17 cellular contexts compared by ENCODE assay signal in genomic region chr13:98925949-98926348, GRCh38. TPM values are rescaled to one million over a fixed set of nuclear protein-coding genes. Genes with fewer than 3 reads are reported as not detected.
DNase-seq lines count a peak whose midpoint lies in the region; ATAC-seq, FAIRE-seq and TF ChIP-seq lines count a peak whose summit lies in the region.
"Had no signal": no experiment of that assay in that cellular context is flagged by ENCODE, and none has a peak within 500 bp of the region (broad histone marks: within the 10 kb centered on the region; RNA-seq: fewer than 3 reads in every experiment).

No MANE protein-coding gene starts in this region.

- H4K20me1 ChIP-seq in GM23338 (replicated peaks; ENCODE audit: insufficient read depth) (no peaks in the 10 kb centered on the region), astrocyte (ENCODE audit: insufficient read depth, low read length) (no peaks in the 10 kb centered on the region)

- no peak for FAIRE-seq in astrocyte (lab: Jason Lieb, UNC)
- FAIRE-seq: A204.1, GM12878, GM18507 had no signal

- H3F3A ChIP-seq in GM23338 (replicated peaks; ENCODE audit: low read depth): no peaks in the 10 kb centered on the region

- WGBS in mesendoderm (ENCODE audit: extremely low coverage, insufficient coverage, low lambda C conversion rate): no CpG with 5 or more reads among the region's 4 CpGs

- H3K9ac ChIP-seq in astrocyte (ENCODE audit: low read length) (no peak overlapping the region), mesendoderm (ENCODE audit: low read length) (no peak overlapping the region)
- H3K9ac ChIP-seq: GM23248 had no signal

- H3K36me3 ChIP-seq in GM23338 (ENCODE audit: insufficient read depth) (no peaks in the 10 kb centered on the region), astrocyte (ENCODE audit: insufficient read depth, low read length) (no peaks in the 10 kb centered on the region), mesendoderm (ENCODE audit: control insufficient read depth, insufficient read depth, low read length) (no peaks in the 10 kb centered on the region)

- no peak overlapping the region for H3K18ac ChIP-seq in mesendoderm (ENCODE audit: low read length)

- H3K79me2 ChIP-seq in GM23338 (replicated peaks; ENCODE audit: insufficient read depth): no peaks in the 10 kb centered on the region
- no peaks in the 10 kb centered on the region for H3K79me2 ChIP-seq in astrocyte (ENCODE audit: insufficient read depth, low read length)
- H3K79me2 ChIP-seq in mesendoderm (ENCODE audit: control insufficient read depth, insufficient read depth, low read length): no peaks in the 10 kb centered on the region

- CTCF ChIA-PET in activated CD4-positive, alpha-beta T cell treated with anti-CD3 and anti-CD28 coated beads for 36 hours (lab: Charles Lee): no interaction called here

- H3K27me3 ChIP-seq in GM23338 (ENCODE audit: insufficient read depth): no peaks in the 10 kb centered on the region
- no peaks in the 10 kb centered on the region for H3K27me3 ChIP-seq in astrocyte (ENCODE audit: insufficient read depth, low read length)
- H3K27me3 ChIP-seq in mesendoderm (ENCODE audit: insufficient read depth, low read length, poor library complexity): no peaks in the 10 kb centered on the region

- no peak overlapping the region for H2BK15ac ChIP-seq in mesendoderm (replicated peaks; ENCODE audit: low read depth)

- H3K4me1 ChIP-seq in GM23338 (ENCODE audit: insufficient read depth) (peaks cover 13% of the 10 kb centered on the region), astrocyte (ENCODE audit: insufficient read depth, low read length) (peaks cover 4% of the 10 kb centered on the region), mesendoderm (ENCODE audit: control insufficient read depth, low read depth, low read length) (no peaks in the 10 kb centered on the region)

- H3K9me3 Mint-ChIP-seq in GM23338 (no peaks in the 10 kb centered on the region), astrocyte (ENCODE audit: unreplicated experiment) (no peaks in the 10 kb centered on the region)
- no peaks in the 10 kb centered on the region for H3K9me3 Mint-ChIP-seq in activated CD4-positive, alpha-beta T cell treated with anti-CD3 and anti-CD28 coated beads for 36 hours (ENCODE audit: low read depth)
- H3K9me3 Mint-ChIP-seq: CD4-positive, alpha-beta T cell had no signal

- H3K23ac ChIP-seq in mesendoderm (ENCODE audit: low read length): no peak overlapping the region

- no peak overlapping the region for H4K5ac ChIP-seq in mesendoderm (ENCODE audit: low read length)

- H2AFZ ChIP-seq in GM23338 (no peak overlapping the region), astrocyte (ENCODE audit: low read depth, low read length) (no peak overlapping the region)
- H2AFZ ChIP-seq: GM23248 had no signal

- H3K4ac ChIP-seq in mesendoderm (ENCODE audit: low read depth, low read length): no peak overlapping the region

- TF ChIP-seq CTCF in GM23338 (conservative IDR thresholded peaks at IDR 0.05; ENCODE audit: low read depth in 2 of 2) (no peak), astrocyte (IDR thresholded peaks at IDR 0.05; ENCODE audit: insufficient read depth, low read depth, low read length) (no peak)

- H3K4me2 ChIP-seq in GM23338 (no peak overlapping the region), astrocyte (ENCODE audit: low read length) (no peak overlapping the region), mesendoderm (ENCODE audit: low read length) (no peak overlapping the region)

- H3K79me1 ChIP-seq in mesendoderm (ENCODE audit: low read length): no peaks in the 10 kb centered on the region

- H3K4me1 Mint-ChIP-seq in GM23338 (peaks cover 37% of the 10 kb centered on the region), astrocyte (ENCODE audit: low read depth, unreplicated experiment) (peaks cover 14% of the 10 kb centered on the region)
- H3K4me1 Mint-ChIP-seq in activated CD4-positive, alpha-beta T cell treated with anti-CD3 and anti-CD28 coated beads for 36 hours: peaks cover 14% of the 10 kb centered on the region

- no peak overlapping the region for H3K4me3 Mint-ChIP-seq in GM23338
- H3K4me3 Mint-ChIP-seq in astrocyte (ENCODE audit: unreplicated experiment): peak overlapping the region; percentile 0
- no peak overlapping the region for H3K4me3 Mint-ChIP-seq in activated CD4-positive, alpha-beta T cell treated with anti-CD3 and anti-CD28 coated beads for 36 hours
- H3K4me3 Mint-ChIP-seq: B cell; CD4-positive, alpha-beta T cell had no signal

- no peaks in the 10 kb centered on the region for H3K9me2 ChIP-seq in GM23338 (ENCODE audit: insufficient read depth)

- H3K4me3 ChIP-seq in GM23338: no peak overlapping the region
- H3K4me3 ChIP-seq in astrocyte (ENCODE audit: insufficient read depth, low read depth, low read length): no peak overlapping the region
- no peak overlapping the region for H3K4me3 ChIP-seq in mesendoderm (ENCODE audit: low read length)
- H3K4me3 ChIP-seq: GM12878, GM23248 had no signal

- intact Hi-C loops in activated CD4-positive, alpha-beta T cell treated with anti-CD3 and anti-CD28 coated beads for 36 hours (cut with DNase I, micrococcal nuclease): no loop called here
- intact Hi-C loops in left colon (cut with DNase I, micrococcal nuclease): no loop called here

- H2BK5ac ChIP-seq in mesendoderm (ENCODE audit: low read length): no peak overlapping the region

- H3K27ac ChIP-seq in GM23338 (ENCODE audit: low read depth) (no peak overlapping the region), astrocyte (ENCODE audit: low read depth, low read length) (no peak overlapping the region), mesendoderm (ENCODE audit: low read depth, low read length) (no peak overlapping the region), temporal lobe (ENCODE audit: low read depth, low read length) (peak overlapping the region; percentile 19)
- H3K27ac ChIP-seq: GM23248, HL-60 had no signal

- H3K36me3 Mint-ChIP-seq in GM23338 (ENCODE audit: low read depth) (no peaks in the 10 kb centered on the region), astrocyte (ENCODE audit: low read depth, unreplicated experiment) (peaks cover 17% of the 10 kb centered on the region)
- peaks cover 29% of the 10 kb centered on the region for H3K36me3 Mint-ChIP-seq in activated CD4-positive, alpha-beta T cell treated with anti-CD3 and anti-CD28 coated beads for 36 hours (ENCODE audit: low read depth)

- POLR2A ChIA-PET in activated CD4-positive, alpha-beta T cell treated with anti-CD3 and anti-CD28 coated beads for 36 hours (lab: Charles Lee): no interaction called here

- H2AK5ac ChIP-seq in mesendoderm (ENCODE audit: low read length): no peak overlapping the region

- H3K27me3 Mint-ChIP-seq in GM23338 (ENCODE audit: insufficient read depth, low read depth, poor library complexity) (no peaks in the 10 kb centered on the region), astrocyte (ENCODE audit: low read depth, unreplicated experiment) (no peaks in the 10 kb centered on the region)
- H3K27me3 Mint-ChIP-seq in activated CD4-positive, alpha-beta T cell treated with anti-CD3 and anti-CD28 coated beads for 36 hours: no peaks in the 10 kb centered on the region
- H3K27me3 Mint-ChIP-seq: B cell; CD4-positive, alpha-beta T cell had no signal

- H2BK120ac ChIP-seq in mesendoderm (ENCODE audit: low read depth, low read length): no peak overlapping the region

- H3K56ac ChIP-seq in mesendoderm (ENCODE audit: low read length): no peak overlapping the region

- no peak overlapping the region for H4K8ac ChIP-seq in mesendoderm (ENCODE audit: low read depth, low read length)

- no peak for ATAC-seq in GM23338
- no peak for ATAC-seq in activated CD4-positive, alpha-beta T cell treated with anti-CD3 and anti-CD28 coated beads for 36 hours
- no peak for ATAC-seq in GM21367 (IDR thresholded peaks at IDR 0.05; ENCODE audit: unreplicated experiment)
- no peak for ATAC-seq in left colon
- ATAC-seq: GM12878 had no signal

- H3K27ac Mint-ChIP-seq in GM23338 (no peak overlapping the region), astrocyte (ENCODE audit: unreplicated experiment) (no peak overlapping the region)
- H3K27ac Mint-ChIP-seq in activated CD4-positive, alpha-beta T cell treated with anti-CD3 and anti-CD28 coated beads for 36 hours: no peak overlapping the region
- H3K27ac Mint-ChIP-seq: B cell; CD4-positive, alpha-beta T cell had no signal

- peak; percentile 32 for DNase-seq in GM23338 (ENCODE audit: low spot score)
- DNase-seq in astrocyte (ENCODE audit: low read depth): no peak
- DNase-seq in mesendoderm: peak; percentile 38
- DNase-seq in activated CD4-positive, alpha-beta T cell treated with anti-CD3 and anti-CD28 coated beads for 36 hours: no peak
- no peak for DNase-seq in left colon
- DNase-seq: C1 segment of cervical spinal cord; CD4-positive, alpha-beta T cell; DMS79; H7 had no signal

- no peaks in the 10 kb centered on the region for H3K9me3 ChIP-seq in astrocyte (ENCODE audit: insufficient read depth, low read depth, low read length)

TF ChIP-seq in GM23338, 12 proteins besides CTCF, POLR2A, EP300 and RAD21 (continues in another document):
- TF ChIP-seq ZNF331 (CRISPR knock-in tag; IDR thresholded peaks at IDR 0.05; ENCODE audit: low read depth) (no peak), CREB1 (CRISPR knock-in tag; IDR thresholded peaks at IDR 0.05; ENCODE audit: low read depth) (no peak)

RNA-seq across cellular contexts. Expression of gene DOCK9, which starts 51.9 kb away (rescaled TPM):
- total RNA-seq in GM23338 (2014; rRNA removed; shearing (Covaris generic)): 34.9 and 57.7 TPM in 2 replicates
- polyA plus RNA-seq in GM23338 (2016; fragmentation: Nextera tagmentation; extraction: Ambion mirVana): 7.3 and 8.5 TPM in 2 replicates
- total RNA-seq in astrocyte (43.5 and 56.3 TPM in 2 replicates), temporal lobe (137 TPM), left colon (10 to 100 TPM; 50.0 to 60.4 TPM)
- 9.6 TPM for polyA plus RNA-seq in mesendoderm (2013, experiment 1 of 2)
- 10.6 TPM for polyA plus RNA-seq in mesendoderm (2013, experiment 2 of 2)
- 10 to 100 TPM; 36.0 to 42.6 TPM for total RNA-seq in activated CD4-positive, alpha-beta T cell treated with anti-CD3 and anti-CD28 coated beads for 36 hours

Comparison
In these comparisons a context has a peak if more than half of its experiments do, and no peak if none do; other contexts are left out.
1. DNase-seq: peak in GM23338 (single experiment) and mesendoderm (single experiment); none in astrocyte (single experiment), activated CD4-positive, alpha-beta T cell treated with anti-CD3 and anti-CD28 coated beads for 36 hours (single experiment) and left colon (0 of 2).